Comparison of ENCODE assay signal across 16 cellular contexts in the genomic region with DNA sequence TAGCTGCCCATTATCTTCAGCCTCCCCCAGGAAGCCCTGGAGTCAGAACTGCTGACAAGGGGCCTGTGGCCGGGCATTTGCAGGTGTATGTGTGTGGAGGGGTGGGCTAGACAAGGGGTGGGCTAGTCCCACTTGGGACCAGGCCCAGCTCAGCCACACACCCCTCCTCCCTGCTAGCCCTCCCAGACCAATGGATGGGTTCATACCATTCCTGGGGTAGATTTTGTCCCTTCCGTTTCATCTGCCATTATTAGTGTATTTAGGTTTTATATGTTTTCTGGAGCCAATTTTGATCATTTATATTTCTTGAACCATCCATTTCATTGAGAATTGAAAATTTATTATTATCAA. TPM values are rescaled to one million over a fixed set of nuclear protein-coding genes. Genes with fewer than 3 reads are reported as not detected.
DNase-seq lines count a peak whose midpoint lies in the region; ATAC-seq, FAIRE-seq and TF ChIP-seq lines count a peak whose summit lies in the region.
"Had no signal": no experiment of that assay in that cellular context is flagged by ENCODE, and none has a peak within 500 bp of the region (broad histone marks: within the 10 kb centered on the region; RNA-seq: fewer than 3 reads in every experiment).

No MANE protein-coding gene starts in this region.

- no peak for ATAC-seq in GM21423 (IDR thresholded peaks at IDR 0.05; ENCODE audit: unreplicated experiment)
- ATAC-seq: T-cell had no signal

- H3K36me3 Mint-ChIP-seq in astrocyte (ENCODE audit: low read depth, unreplicated experiment) (peaks cover 13% of the 10 kb centered on the region), mesothelial cell of epicardium (peaks cover 10% of the 10 kb centered on the region)
- H3K36me3 Mint-ChIP-seq: T-cell had no signal

- no peaks in the 10 kb centered on the region for H3K79me2 ChIP-seq in PC-9 (ENCODE audit: low read depth)
- H3K79me2 ChIP-seq in astrocyte (ENCODE audit: insufficient read depth, low read length) = peaks cover 4% of the 10 kb centered on the region

- H3K4me2 ChIP-seq in PC-9 (peak overlapping the region; percentile 23; the same call in 1 of the 2 replicates), astrocyte (ENCODE audit: low read length) (peak overlapping the region; percentile 77)

- TF ChIP-seq CTCF in PC-9 (conservative IDR thresholded peaks at IDR 0.05) (no peak), astrocyte (IDR thresholded peaks at IDR 0.05; ENCODE audit: insufficient read depth, low read depth, low read length) (no peak), mesothelial cell of epicardium (IDR thresholded peaks at IDR 0.05; ENCODE audit: unreplicated experiment) (no peak), tibial artery (IDR thresholded peaks at IDR 0.05) (no peak)

- FAIRE-seq in astrocyte (lab: Jason Lieb, UNC) = peak; percentile 13

- H3K36me3 ChIP-seq in PC-9 (ENCODE audit: low read depth) (no peaks in the 10 kb centered on the region), astrocyte (ENCODE audit: insufficient read depth, low read length) (no peaks in the 10 kb centered on the region), tibial artery (no peaks in the 10 kb centered on the region)
- H3K36me3 ChIP-seq: Peyer's patch, thoracic aorta had no signal

- H3K9me3 ChIP-seq in PC-9 (ENCODE audit: insufficient read depth, low read depth) (no peaks in the 10 kb centered on the region), astrocyte (ENCODE audit: insufficient read depth, low read depth, low read length) (no peaks in the 10 kb centered on the region), tibial artery (no peaks in the 10 kb centered on the region)
- H3K9me3 ChIP-seq: Peyer's patch, thoracic aorta had no signal

- BruUV-seq in PC-9 (replicated peaks; lab: Mats Ljungman, UMichigan) = no TSS peak

- no peak overlapping the region for H3K27ac ChIP-seq in PC-9
- peak overlapping the region; percentile 89 for H3K27ac ChIP-seq in astrocyte (ENCODE audit: low read depth, low read length)
- H3K27ac ChIP-seq in tibial artery = peak overlapping the region; percentile 52 to 53
- H3K27ac ChIP-seq: HL-60, Peyer's patch had no signal

- H4K20me1 ChIP-seq in PC-9 (ENCODE audit: insufficient read depth) (no peaks in the 10 kb centered on the region), astrocyte (ENCODE audit: insufficient read depth, low read length) (no peaks in the 10 kb centered on the region)

- H3K4me3 ChIP-seq in PC-9 (no peak overlapping the region), astrocyte (ENCODE audit: insufficient read depth, low read depth, low read length) (peak overlapping the region; percentile 12), tibial artery (no peak overlapping the region)
- H3K4me3 ChIP-seq: Peyer's patch, skin epidermis, thoracic aorta had no signal

- H3K4me1 ChIP-seq in PC-9 (replicated peaks; ENCODE audit: insufficient read depth) = peaks cover 12% of the 10 kb centered on the region
- H3K4me1 ChIP-seq in astrocyte (ENCODE audit: insufficient read depth, low read length) = peaks cover 22% of the 10 kb centered on the region
- H3K4me1 ChIP-seq in tibial artery = peaks cover 0 to 17% (median 14%) of the 10 kb centered on the region in 4 donors
- H3K4me1 ChIP-seq: Peyer's patch had no signal

- POLR2A ChIA-PET in PC-9 (lab: Charles Lee; ENCODE audit: unreplicated experiment) = interaction anchor here (0.6 kb wide), 2 partner anchors 84 to 204 kb away, joined by 3 to 11 read pairs; a partner anchor contains a TSS

- intact Hi-C loops in PC-9 (cut with micrococcal nuclease; ENCODE audit: unreplicated experiment) (no loop called here), tibial artery (cut with DNase I; ENCODE audit: low total_unique reads) (no loop called here)

- CTCF ChIA-PET in PC-9 (lab: Charles Lee) = interaction anchor here (0.5 kb wide), 1 partner anchor 41 kb away, joined by 10 read pairs; no protein-coding TSS in a partner anchor

- H3K4me1 Mint-ChIP-seq in astrocyte (ENCODE audit: low read depth, unreplicated experiment) (peaks cover 31% of the 10 kb centered on the region), mesothelial cell of epicardium (peaks cover 26% of the 10 kb centered on the region)
- H3K4me1 Mint-ChIP-seq: T-cell had no signal

- no peak overlapping the region for H2AFZ ChIP-seq in PC-9
- H2AFZ ChIP-seq in astrocyte (ENCODE audit: low read depth, low read length) = no peak overlapping the region

- H3K4me3 Mint-ChIP-seq in astrocyte (ENCODE audit: unreplicated experiment) (peak overlapping the region; percentile 69), mesothelial cell of epicardium (no peak overlapping the region)
- H3K4me3 Mint-ChIP-seq: activated naive CD4-positive, alpha-beta T cell treated with anti-CD3 and anti-CD28 coated beads for 36 hours; T-cell had no signal

- H3K9ac ChIP-seq in astrocyte (ENCODE audit: low read length) = peak overlapping the region; percentile 74

- no peaks in the 10 kb centered on the region for H3F3A ChIP-seq in PC-9 (ENCODE audit: insufficient read depth, low read depth)

- no peak for DNase-seq in PC-9
- DNase-seq in astrocyte (ENCODE audit: low read depth) = no peak
- no peak for DNase-seq in mesothelial cell of epicardium (ENCODE audit: low spot score in 2 of 2, unreplicated experiment in 2 of 2)
- no peak for DNase-seq in tibial artery
- DNase-seq in NCI-H2081 (lab: John Stamatoyannopoulos, UW) = no peak
- DNase-seq in NCI-H524 treated with DMSO at 0.1 percent for 48 hours (lab: John Stamatoyannopoulos, UW) = no peak
- DNase-seq: activated naive CD4-positive, alpha-beta T cell treated with anti-CD3 and anti-CD28 coated beads for 36 hours; DMS153; NCI-H2171; occipital lobe; Peyer's patch; T-cell had no signal

- H3K9me3 Mint-ChIP-seq in astrocyte (ENCODE audit: unreplicated experiment) (peaks cover 2% of the 10 kb centered on the region), mesothelial cell of epicardium (no peaks in the 10 kb centered on the region)
- H3K9me3 Mint-ChIP-seq: activated naive CD4-positive, alpha-beta T cell treated with anti-CD3 and anti-CD28 coated beads for 36 hours; T-cell had no signal

- no peaks in the 10 kb centered on the region for H3K9me2 ChIP-seq in PC-9 (ENCODE audit: insufficient read depth)

- H3K27me3 Mint-ChIP-seq in astrocyte (ENCODE audit: low read depth, unreplicated experiment) = no peaks in the 10 kb centered on the region
- no peaks in the 10 kb centered on the region for H3K27me3 Mint-ChIP-seq in mesothelial cell of epicardium (ENCODE audit: low read depth)

- H3K27me3 ChIP-seq in PC-9 (ENCODE audit: insufficient read depth, low read depth) (no peaks in the 10 kb centered on the region), astrocyte (ENCODE audit: insufficient read depth, low read length) (no peaks in the 10 kb centered on the region), tibial artery (no peaks in the 10 kb centered on the region)
- H3K27me3 ChIP-seq: Peyer's patch had no signal

- peak overlapping the region; percentile 100 for H3K27ac Mint-ChIP-seq in astrocyte (ENCODE audit: unreplicated experiment)
- peak overlapping the region; percentile 88 for H3K27ac Mint-ChIP-seq in mesothelial cell of epicardium
- H3K27ac Mint-ChIP-seq: activated naive CD4-positive, alpha-beta T cell treated with anti-CD3 and anti-CD28 coated beads for 36 hours; T-cell had no signal

RNA-seq across cellular contexts. Expression of a gene that starts 42.2 kb away (rescaled TPM):
- 2.4 TPM in 2 replicates for total RNA-seq in PC-9 (2021)
- 55.4 and 81.8 TPM in 2 replicates for total RNA-seq in astrocyte
- 37.3 to 40.4 TPM (median 40.1 TPM) in 3 replicates for total RNA-seq in mesothelial cell of epicardium

RNA-seq across cellular contexts. Expression of a gene that starts 43.9 kb away (rescaled TPM):
- total RNA-seq in PC-9 (2021) (6.4 and 8.0 TPM in 2 replicates), astrocyte (2.0 and 2.6 TPM in 2 replicates), mesothelial cell of epicardium (5.9 to 6.9 TPM (median 6.8 TPM) in 3 replicates)

Comparison
In these comparisons a context has a peak if more than half of its experiments do, and no peak if none do; other contexts are left out.
1. RNA of a gene that starts 42.2 kb away (total RNA-seq): 55.4 to 81.8 TPM in astrocyte and 37.3 to 40.4 TPM in mesothelial cell of epicardium; 2.4 TPM in PC-9; every median in the first group is over 10 times any median in the second.